In genomic region chr19:34480971-34481821, GRCh38 we compare ENCODE assay signal across 8 cellular contexts. TPM values are rescaled to one million over a fixed set of nuclear protein-coding genes. Genes with fewer than 3 reads are reported as not detected.
DNase-seq lines count a peak whose midpoint lies in the region; ATAC-seq and TF ChIP-seq lines count a peak whose summit lies in the region.

WTIP (plus strand) TSS chr19:34481758; CDS start chr19:34481975, 217 bp downstream.

- peaks cover 0 to 10% (median 10%) of the 10 kb centered on the region in 3 donors for H3K4me1 Mint-ChIP-seq in naive B cell
- H3K4me1 Mint-ChIP-seq in activated CD4-positive, alpha-beta memory T cell treated with anti-CD3 and anti-CD28 coated beads, Interleukin-2, amount 10 ng/mL, durations not matched to agents 7 days and 5 days: peaks cover 7% of the 10 kb centered on the region

- POLR2A ChIA-PET in SK-N-SH (lab: Yijun Ruan, JAX): no interaction called here
- POLR2A ChIA-PET in activated CD4-positive, alpha-beta memory T cell treated with anti-CD3 and anti-CD28 coated beads, Interleukin-2, amount 10 ng/mL, durations not matched to agents 7 days and 5 days (lab: Charles Lee): interaction anchor here (1.5 kb wide), 1 partner anchor 10 kb away, joined by 5 read pairs; no protein-coding TSS in a partner anchor

- no peak for ATAC-seq in naive B cell (ENCODE audit: low read depth in 2 of 2)

- peaks cover 0 to 4% (median 0%) of the 10 kb centered on the region in 7 donors for H3K9me3 Mint-ChIP-seq in naive B cell
- no peaks in the 10 kb centered on the region for H3K9me3 Mint-ChIP-seq in activated CD4-positive, alpha-beta memory T cell treated with anti-CD3 and anti-CD28 coated beads, Interleukin-2, amount 10 ng/mL, durations not matched to agents 7 days and 5 days

- peak within 1 kb of the TSS; percentile 78; the same call in 1 of the 2 replicates for H2AFZ ChIP-seq in SK-N-SH (ENCODE audit: low read depth)

- H3K27ac Mint-ChIP-seq in naive B cell: peak within 1 kb of the TSS in 1 of 6 donors; percentile 56
- H3K27ac Mint-ChIP-seq in activated CD4-positive, alpha-beta memory T cell treated with anti-CD3 and anti-CD28 coated beads, Interleukin-2, amount 10 ng/mL, durations not matched to agents 7 days and 5 days: no peak within 1 kb of the TSS

- H3K79me2 ChIP-seq in SK-N-SH (ENCODE audit: insufficient read depth): peaks cover 41% of the 10 kb centered on the region

- peak within 1 kb of the TSS; percentile 57 to 74 for H3K4me3 ChIP-seq in SK-N-SH (ENCODE audit: low read depth in 2 of 2, low read length in 1 of 2)

- H3K4me1 ChIP-seq in SK-N-SH (ENCODE audit: control insufficient read depth in 1 of 2, insufficient read depth in 2 of 2, low read depth in 1 of 2, low read length in 1 of 2): peaks cover 0 to 6% of the 10 kb centered on the region in 2 experiments; a peak in 2 of 4 replicates

- peak within 1 kb of the TSS; percentile 74 for H3K9ac ChIP-seq in SK-N-SH

- H3K27ac ChIP-seq in SK-N-SH (ENCODE audit: low read depth in 2 of 2, low read length in 1 of 2): peak within 1 kb of the TSS in 1 of 2 experiments; percentile 66; a peak in 2 of 4 replicates

- CTCF ChIA-PET in SK-N-SH (lab: Yijun Ruan, JAX): interaction anchor here (0.6 to 1.1 kb wide), 3 partner anchors 17 to 82 kb away, joined by 3 to 6 read pairs (median 3); no protein-coding TSS in a partner anchor
- CTCF ChIA-PET in activated CD4-positive, alpha-beta memory T cell treated with anti-CD3 and anti-CD28 coated beads, Interleukin-2, amount 10 ng/mL, durations not matched to agents 7 days and 5 days (lab: Charles Lee): no interaction called here

- WGBS in SK-N-SH (ENCODE audit: low lambda C conversion rate): 25% methylated on average over 16 of the region's 91 CpGs

- DNase-seq in GM04503 (ENCODE audit: low read depth): peak; percentile 48
- DNase-seq in SK-N-SH: peak; percentile 78
- DNase-seq in fibroblast of gingiva (ENCODE audit: low read depth): peak; percentile 95
- DNase-seq in naive B cell: no peak
- DNase-seq in NCI-H1048 (lab: John Stamatoyannopoulos, UW): no peak
- DNase-seq in RPMI8226: no peak
- no peak for DNase-seq in activated CD4-positive, alpha-beta memory T cell treated with anti-CD3 and anti-CD28 coated beads, Interleukin-2, amount 10 ng/mL, durations not matched to agents 7 days and 5 days
- DNase-seq in activated T-cell treated with anti-CD3 and anti-CD28 coated beads, Interleukin-2, amount 50 U/mL, for 48 hours: no peak

- no peaks in the 10 kb centered on the region for H3K9me3 ChIP-seq in SK-N-SH

- H3F3A ChIP-seq in SK-N-SH (replicated peaks; ENCODE audit: insufficient read depth): peaks cover 6% of the 10 kb centered on the region

- no peaks in the 10 kb centered on the region for H3K36me3 ChIP-seq in SK-N-SH (replicated peaks in 1 of 2; ENCODE audit: control insufficient read depth in 1 of 2, insufficient read depth in 2 of 2, low read length in 1 of 2)

- H3K9me2 ChIP-seq in SK-N-SH: no peaks in the 10 kb centered on the region

- TF ChIP-seq CTCF in SK-N-SH (IDR thresholded peaks at IDR 0.05): no peak

- no peaks in the 10 kb centered on the region for H3K27me3 ChIP-seq in SK-N-SH (ENCODE audit: insufficient read depth)

- peak within 1 kb of the TSS in 7 of 8 donors; percentile 69 to 91 (median 76) for H3K4me3 Mint-ChIP-seq in naive B cell
- H3K4me3 Mint-ChIP-seq in activated CD4-positive, alpha-beta memory T cell treated with anti-CD3 and anti-CD28 coated beads, Interleukin-2, amount 10 ng/mL, durations not matched to agents 7 days and 5 days: no peak within 1 kb of the TSS

- no peaks in the 10 kb centered on the region for H3K36me3 Mint-ChIP-seq in naive B cell
- peaks cover 3% of the 10 kb centered on the region for H3K36me3 Mint-ChIP-seq in activated CD4-positive, alpha-beta memory T cell treated with anti-CD3 and anti-CD28 coated beads, Interleukin-2, amount 10 ng/mL, durations not matched to agents 7 days and 5 days (ENCODE audit: low read depth)

- H3K4me2 ChIP-seq in SK-N-SH: peak within 1 kb of the TSS; percentile 89

- peaks cover 17 to 51% (median 37%) of the 10 kb centered on the region in 3 donors for H3K27me3 Mint-ChIP-seq in naive B cell
- peaks cover 46% of the 10 kb centered on the region for H3K27me3 Mint-ChIP-seq in activated CD4-positive, alpha-beta memory T cell treated with anti-CD3 and anti-CD28 coated beads, Interleukin-2, amount 10 ng/mL, durations not matched to agents 7 days and 5 days

- H4K20me1 ChIP-seq in SK-N-SH (ENCODE audit: insufficient read depth): peaks cover 38% of the 10 kb centered on the region

- no peak for TF ChIP-seq RAD21 in SK-N-SH (IDR thresholded peaks at IDR 0.05; ENCODE audit: low read length)

- TF ChIP-seq EP300 in SK-N-SH (IDR thresholded peaks at IDR 0.05; ENCODE audit: borderline replicate concordance in 1 of 2, low read depth in 1 of 2, low read length in 1 of 2): peak in 1 of 2 experiments; percentile 68; a peak in 1 of 4 replicates

TF ChIP-seq in SK-N-SH, 30 proteins besides CTCF, POLR2A, EP300 and RAD21 (continues in another document):
- TF ChIP-seq CHD2 (IDR thresholded peaks at IDR 0.05; ENCODE audit: low read length, partially characterized antibody) (no peak), PBX3 (IDR thresholded peaks at IDR 0.05) (peak; percentile 81), YY1 (IDR thresholded peaks at IDR 0.05; ENCODE audit: low read depth) (0 out of 2 replicates have a peak, but pooled peaks have one; percentile 22), ELF1 (IDR thresholded peaks at IDR 0.05) (no peak), POLR2AphosphoS5 (IDR thresholded peaks at IDR 0.05; ENCODE audit: low read depth, low read length) (peak; percentile 54), GATA2 (CRISPR knock-in tag; IDR thresholded peaks at IDR 0.05) (no peak), SMC3 (IDR thresholded peaks at IDR 0.05; ENCODE audit: low read depth, low read length) (no peak), RFX5 (IDR thresholded peaks at IDR 0.05; ENCODE audit: low read length) (no peak), TEAD4 (IDR thresholded peaks at IDR 0.05; ENCODE audit: borderline replicate concordance, insufficient read depth) (peak; percentile 99), FOSL2 (IDR thresholded peaks at IDR 0.05; ENCODE audit: borderline replicate concordance, low read depth) (no peak), FOXJ3 (CRISPR knock-in tag; IDR thresholded peaks at IDR 0.05) (no peak), NFIC (IDR thresholded peaks at IDR 0.05; ENCODE audit: borderline replicate concordance) (0 out of 2 replicates have a peak, but pooled peaks have one; percentile 6), RXRA (IDR thresholded peaks at IDR 0.05; ENCODE audit: borderline replicate concordance, low read depth) (no peak), MAX (IDR thresholded peaks at IDR 0.05; ENCODE audit: low read depth) (peak; percentile 75; the same call in 1 of the 2 replicates), TAF1 (IDR thresholded peaks at IDR 0.05; ENCODE audit: borderline replicate concordance, low read depth, low read length) (peak; percentile 66; the same call in 1 of the 2 replicates), ZBTB33 (IDR thresholded peaks at IDR 0.05; ENCODE audit: borderline replicate concordance, low read depth) (peak; percentile 53; the same call in 1 of the 2 replicates), RCOR1 (IDR thresholded peaks at IDR 0.05; ENCODE audit: low read length) (no peak), FOXM1 (IDR thresholded peaks at IDR 0.05; ENCODE audit: low read depth) (no peak), USF1 (IDR thresholded peaks at IDR 0.05; ENCODE audit: borderline replicate concordance, low read depth) (no peak)

RNA-seq across cellular contexts. Expression of gene WTIP, which starts in this region (rescaled TPM):
- polyA plus RNA-seq in SK-N-SH (2012; rRNA removed): 24.1 and 27.7 TPM in 2 replicates
- polyA plus RNA-seq in SK-N-SH (2012; cell fraction: cytosol; rRNA removed): 12.2 and 21.8 TPM in 2 replicates
- 20.6 and 31.8 TPM in 2 replicates for polyA plus RNA-seq in SK-N-SH (2012; cell fraction: nucleus; rRNA removed)
- polyA plus RNA-seq in naive B cell (ENCODE audit: low read depth in 6 of 6): under 1 TPM in 1 of 6 donors, not detected in 5; 0.01 TPM
- under 1 TPM; 0.55 to 0.85 TPM for total RNA-seq in activated CD4-positive, alpha-beta memory T cell treated with anti-CD3 and anti-CD28 coated beads, Interleukin-2, amount 10 ng/mL, durations not matched to agents 7 days and 5 days

Comparison
In these comparisons a context has a peak if more than half of its experiments do, and no peak if none do; other contexts are left out.
1. RNA of gene WTIP (polyA plus RNA-seq): 12.2 to 31.8 TPM in SK-N-SH; 0.01 TPM in naive B cell; every median in the first group is over 10 times any median in the second.
2. DNase-seq: peak in GM04503 (single experiment), SK-N-SH (single experiment) and fibroblast of gingiva (single experiment); none in naive B cell (single experiment), NCI-H1048 (single experiment), RPMI8226 (single experiment), activated CD4-positive, alpha-beta memory T cell treated with anti-CD3 and anti-CD28 coated beads, Interleukin-2, amount 10 ng/mL, durations not matched to agents 7 days and 5 days (single experiment) and activated T-cell treated with anti-CD3 and anti-CD28 coated beads, Interleukin-2, amount 50 U/mL, for 48 hours (0 of 2).